In genomic region chr16:53098526-53099317, GRCh38 we compare ENCODE assay signal across 1 cellular context.
TF ChIP-seq lines count a peak whose summit lies in the region.

No MANE protein-coding gene starts in this region.

TF ChIP-seq in K562, 482 proteins besides CTCF, POLR2A, EP300 and RAD21 (continues in another document):
- peak; percentile 25 for TF ChIP-seq BRD9 (IDR thresholded peaks at IDR 0.05; ENCODE audit: low read depth, partially characterized antibody)
- no peak for TF ChIP-seq ZNF133 (CRISPR knock-in tag; IDR thresholded peaks at IDR 0.05)
- no peak for TF ChIP-seq SETDB1 (IDR thresholded peaks at IDR 0.05; ENCODE audit: low read length)
- TF ChIP-seq ZNF449 (CRISPR knock-in tag; IDR thresholded peaks at IDR 0.05) = no peak
- TF ChIP-seq RBM14 (IDR thresholded peaks at IDR 0.05; ENCODE audit: borderline replicate concordance, insufficient read depth, low read depth, low read length) = no peak
- no peak for TF ChIP-seq ZNF589 (CRISPR knock-in tag; IDR thresholded peaks at IDR 0.05; ENCODE audit: low read depth)
- TF ChIP-seq ZNF77 (CRISPR knock-in tag; IDR thresholded peaks at IDR 0.05) = no peak
- peak; percentile 62 for TF ChIP-seq JUND (IDR thresholded peaks at IDR 0.05; ENCODE audit: borderline replicate concordance, low read depth, low read length)
- TF ChIP-seq JUND (tag; IDR thresholded peaks at IDR 0.05; ENCODE audit: borderline replicate concordance, low read depth, low read length) = no peak; the same call in 2 of the 3 replicates
- no peak for TF ChIP-seq E2F8 (IDR thresholded peaks at IDR 0.05; ENCODE audit: low read depth, partially characterized antibody)
- TF ChIP-seq SAP30 (IDR thresholded peaks at IDR 0.05; ENCODE audit: borderline replicate concordance, insufficient read depth, low read depth, low read length, poor library complexity, severe bottlenecking) = no peak
- TF ChIP-seq YY1 (IDR thresholded peaks at IDR 0.05; ENCODE audit: borderline replicate concordance in 1 of 3, control insufficient read depth in 1 of 3, extremely low read depth in 1 of 3, insufficient read depth in 3 of 3, insufficient read length in 1 of 3, insufficient replicate concordance in 2 of 3, low read depth in 1 of 3, low read length in 2 of 3) = peak in 1 of 3 experiments; percentile 22
- TF ChIP-seq PTBP1 (IDR thresholded peaks at IDR 0.05; ENCODE audit: low read depth, low read length) = no peak
- TF ChIP-seq ZBTB8A (IDR thresholded peaks at IDR 0.05; ENCODE audit: partially characterized antibody) = no peak
- no peak for TF ChIP-seq HEY1 (CRISPR knock-in tag; IDR thresholded peaks at IDR 0.05; ENCODE audit: borderline replicate concordance)
- TF ChIP-seq MEF2A (IDR thresholded peaks at IDR 0.05; ENCODE audit: control insufficient read depth, low read depth, low read length) = no peak
- TF ChIP-seq PRDM10 (IDR thresholded peaks at IDR 0.05; ENCODE audit: partially characterized antibody) = no peak
- no peak for TF ChIP-seq KLF13 (tag; IDR thresholded peaks at IDR 0.05; ENCODE audit: borderline replicate concordance, low read depth)
- no peak for TF ChIP-seq TAL1 (IDR thresholded peaks at IDR 0.05)
- no peak for TF ChIP-seq TFAM (CRISPR knock-in tag; conservative IDR thresholded peaks at IDR 0.05)
- TF ChIP-seq XRCC3 (IDR thresholded peaks at IDR 0.05) = no peak
- no peak for TF ChIP-seq GTF2E2 (tag; IDR thresholded peaks at IDR 0.05)
- TF ChIP-seq RFX7 (CRISPR knock-in tag; IDR thresholded peaks at IDR 0.05) = no peak
- no peak for TF ChIP-seq TAF9B (IDR thresholded peaks at IDR 0.05; ENCODE audit: partially characterized antibody)
- no peak for TF ChIP-seq RBM34 (IDR thresholded peaks at IDR 0.05; ENCODE audit: borderline replicate concordance, insufficient read depth, low read length)
- TF ChIP-seq SAFB2 (IDR thresholded peaks at IDR 0.05; ENCODE audit: borderline replicate concordance, low read depth, low read length, severe bottlenecking) = no peak
- no peak for TF ChIP-seq RBBP5 (IDR thresholded peaks at IDR 0.05; ENCODE audit: borderline replicate concordance, insufficient read depth, low read length, poor library complexity, severe bottlenecking)
- no peak for TF ChIP-seq MYC (IDR thresholded peaks at IDR 0.05; ENCODE audit: low read depth, low read length)
- TF ChIP-seq MYC (CRISPR knock-in tag; IDR thresholded peaks at IDR 0.05; ENCODE audit: borderline replicate concordance, low read depth) = no peak
- TF ChIP-seq MAFK (IDR thresholded peaks at IDR 0.05; ENCODE audit: low read length) = no peak
- peak; percentile 85; the same call in 1 of the 2 replicates for TF ChIP-seq ZBTB7A (IDR thresholded peaks at IDR 0.05; ENCODE audit: borderline replicate concordance, control insufficient read depth, low read depth, low read length)
- TF ChIP-seq ZNF174 (CRISPR knock-in tag; IDR thresholded peaks at IDR 0.05) = no peak
- no peak for TF ChIP-seq ZBTB33 (CRISPR knock-in tag; IDR thresholded peaks at IDR 0.05)
- TF ChIP-seq ZNF140 (CRISPR knock-in tag; IDR thresholded peaks at IDR 0.05) = no peak
- no peak for TF ChIP-seq ILK (tag; IDR thresholded peaks at IDR 0.05; ENCODE audit: borderline replicate concordance, low read depth)
- TF ChIP-seq ZFP30 (CRISPR knock-in tag; IDR thresholded peaks at IDR 0.05; ENCODE audit: borderline replicate concordance) = no peak
- TF ChIP-seq PHF20 (IDR thresholded peaks at IDR 0.05; ENCODE audit: partially characterized antibody) = no peak
- TF ChIP-seq IFI16 (CRISPR knock-in tag; IDR thresholded peaks at IDR 0.05) = no peak
- no peak for TF ChIP-seq ZNF398 (CRISPR knock-in tag; IDR thresholded peaks at IDR 0.05)
- no peak for TF ChIP-seq GTF2B (IDR thresholded peaks at IDR 0.05; ENCODE audit: extremely low read depth, insufficient read length)
- peak; percentile 19 for TF ChIP-seq NEUROD1 (IDR thresholded peaks at IDR 0.05; ENCODE audit: borderline replicate concordance, low read depth, low read length, partially characterized antibody)
- no peak for TF ChIP-seq LCOR (CRISPR knock-in tag; IDR thresholded peaks at IDR 0.05)
- TF ChIP-seq ZNF583 (CRISPR knock-in tag; IDR thresholded peaks at IDR 0.05) = no peak
- TF ChIP-seq THRAP3 (IDR thresholded peaks at IDR 0.05; ENCODE audit: borderline replicate concordance) = no peak
- TF ChIP-seq RNF2 (IDR thresholded peaks at IDR 0.05) = 0 out of 2 replicates have a peak, but pooled peaks have one; percentile 9
- peak; percentile 71 to 78; a peak in 2 of 4 replicates for TF ChIP-seq UBTF (IDR thresholded peaks at IDR 0.05; ENCODE audit: borderline replicate concordance in 1 of 2, low read depth in 2 of 2, low read length in 2 of 2)
- no peak for TF ChIP-seq ZNF232 (CRISPR knock-in tag; IDR thresholded peaks at IDR 0.05)
- no peak for TF ChIP-seq PHTF2 (CRISPR knock-in tag; IDR thresholded peaks at IDR 0.05)
- TF ChIP-seq ZKSCAN3 (CRISPR knock-in tag; IDR thresholded peaks at IDR 0.05) = no peak
- no peak for TF ChIP-seq ZNF124 (CRISPR knock-in tag; IDR thresholded peaks at IDR 0.05)
- peak; percentile 36 for TF ChIP-seq ZFX (CRISPR knock-in tag; IDR thresholded peaks at IDR 0.05)
- TF ChIP-seq ZSCAN32 (CRISPR knock-in tag; IDR thresholded peaks at IDR 0.05) = no peak
- no peak for TF ChIP-seq PHF8 (IDR thresholded peaks at IDR 0.05; ENCODE audit: borderline replicate concordance, low read length)
- TF ChIP-seq SPI1 (IDR thresholded peaks at IDR 0.05; ENCODE audit: borderline replicate concordance, low read depth, low read length) = peak; percentile 83
